9 cellular contexts compared by ENCODE assay signal in the genomic region with DNA sequence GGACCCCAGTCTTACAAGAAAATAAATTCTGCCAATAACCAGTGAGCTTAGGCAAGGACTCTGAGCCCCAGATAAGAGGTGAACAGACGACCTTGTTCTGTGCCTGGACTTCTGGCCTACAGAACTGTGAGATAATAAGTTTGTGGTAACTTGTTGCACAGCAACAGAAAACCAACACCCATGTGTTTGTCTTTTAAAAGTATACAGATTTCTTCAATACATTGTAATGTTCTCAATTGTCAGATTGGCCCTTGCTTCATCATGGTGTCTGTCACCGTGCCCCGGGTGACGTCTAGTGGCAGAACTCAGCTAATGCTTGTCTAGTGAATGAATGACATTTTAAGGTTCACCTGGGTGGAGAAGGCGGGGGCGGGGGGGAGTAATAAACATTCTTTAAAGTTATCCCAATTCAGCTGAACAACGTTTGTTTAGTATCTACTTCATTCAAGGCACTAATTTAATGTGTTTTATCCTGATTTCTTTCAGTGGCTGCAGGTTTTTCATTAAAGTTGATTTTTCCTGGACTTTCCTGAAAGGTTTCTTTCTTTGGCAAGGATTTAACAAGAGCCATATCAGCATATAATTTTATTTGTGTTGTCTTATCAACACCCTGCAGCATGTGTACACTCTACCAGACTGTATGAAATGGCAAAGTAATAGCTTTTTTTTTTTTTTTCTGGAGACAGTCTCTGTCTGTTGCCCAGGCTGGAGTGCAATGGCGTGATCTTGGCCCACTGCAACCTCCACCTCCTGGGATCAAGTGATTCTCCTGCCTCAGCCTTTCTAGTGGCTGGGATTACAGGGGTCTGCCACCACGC.
A peak's percentile ranks its signal among the peaks of the same experiment; 100 is the strongest.
DNase-seq lines count a peak whose midpoint lies in the region; ATAC-seq, FAIRE-seq and TF ChIP-seq lines count a peak whose summit lies in the region.
"Had no signal": no experiment of that assay in that cellular context is flagged by ENCODE, and none has a peak within 500 bp of the region (broad histone marks: within the 10 kb centered on the region; RNA-seq: fewer than 3 reads in every experiment).

No MANE protein-coding gene starts in this region.

- H3K27me3 ChIP-seq in Loucy (ENCODE audit: insufficient read depth, low read length, poor library complexity, severe bottlenecking) (no peaks in the 10 kb centered on the region), keratinocyte (ENCODE audit: control insufficient read depth, extremely low read depth, insufficient read depth, low read length) (no peaks in the 10 kb centered on the region)

- peak; percentile 41 for TF ChIP-seq CTCF in GM12864 (IDR thresholded peaks at IDR 0.05; ENCODE audit: low read depth, low read length, missing control alignments)
- TF ChIP-seq CTCF in Loucy (conservative IDR thresholded peaks at IDR 0.05; ENCODE audit: low read length), result peak; percentile 21; the same call in 1 of the 2 replicates
- peak; percentile 42 to 71 (median 46) for TF ChIP-seq CTCF in keratinocyte (optimal IDR thresholded peaks at IDR 0.05 in 1 of 3, IDR thresholded peaks at IDR 0.05 in 1 of 3, conservative IDR thresholded peaks at IDR 0.05 in 1 of 3; ENCODE audit: extremely low read depth in 1 of 3, insufficient read depth in 2 of 3, low read length in 3 of 3)
- no peak for TF ChIP-seq CTCF in foreskin fibroblast (IDR thresholded peaks at IDR 0.05; ENCODE audit: low read depth, low read length)

- H3K4me1 ChIP-seq in Loucy (ENCODE audit: insufficient read depth, low read length, poor library complexity, severe bottlenecking), result peaks cover 37% of the 10 kb centered on the region
- H3K4me1 ChIP-seq in keratinocyte (ENCODE audit: control insufficient read depth, extremely low read depth, insufficient read depth, low read length), result peaks cover 56% of the 10 kb centered on the region

- H3K9ac ChIP-seq in Loucy (ENCODE audit: low read depth, low read length, poor library complexity, severe bottlenecking) (no peak overlapping the region), keratinocyte (ENCODE audit: control insufficient read depth, extremely low read depth, insufficient read depth, low read length) (no peak overlapping the region)

- H3K9me2 ChIP-seq in Loucy (replicated peaks; ENCODE audit: low read depth, low read length), result no peaks in the 10 kb centered on the region

- no peaks in the 10 kb centered on the region for H3K9me1 ChIP-seq in keratinocyte (ENCODE audit: control insufficient read depth, extremely low read depth, insufficient read depth, low read length)

- H3K9me3 ChIP-seq in Loucy (ENCODE audit: insufficient read depth, low read depth, low read length), result no peaks in the 10 kb centered on the region
- H3K9me3 ChIP-seq in keratinocyte (ENCODE audit: control insufficient read depth, low read depth, low read length), result no peaks in the 10 kb centered on the region

- H3F3A ChIP-seq in Loucy (ENCODE audit: low read depth), result no peaks in the 10 kb centered on the region

- DNase-seq in GM12864 (ENCODE audit: low read depth) (no peak), keratinocyte (ENCODE audit: low read depth, low spot score) (no peak), AG08395 (ENCODE audit: low spot score) (no peak), GM03348 (ENCODE audit: low spot score) (no peak), foreskin fibroblast (no peak)
- peak; percentile 20 to 29 for DNase-seq in activated CD4-positive, alpha-beta T cell treated with anti-CD3 and anti-CD28 coated beads, Interleukin-2, amount 50 U/mL, for 4 hours
- DNase-seq: IMR-90 had no signal

- peak overlapping the region; percentile 6 for H3K27ac ChIP-seq in keratinocyte (ENCODE audit: control insufficient read depth, insufficient read depth, low read length)

- H3K4me3 ChIP-seq in GM12864 (ENCODE audit: low read depth, low read length) (no peak overlapping the region), Loucy (ENCODE audit: low read length, poor library complexity, severe bottlenecking) (no peak overlapping the region), keratinocyte (ENCODE audit: control insufficient read depth in 2 of 3, extremely low read depth in 1 of 3, insufficient read depth in 2 of 3, low read depth in 1 of 3, low read length in 3 of 3) (no peak overlapping the region), foreskin fibroblast (ENCODE audit: low read depth in 1 of 2, low read length in 2 of 2) (no peak overlapping the region)

- H3K36me3 ChIP-seq in Loucy (ENCODE audit: insufficient read depth, low read length) (no peaks in the 10 kb centered on the region), keratinocyte (ENCODE audit: control insufficient read depth in 2 of 2, extremely low read depth in 1 of 2, insufficient read depth in 2 of 2, low read length in 2 of 2) (no peaks in the 10 kb centered on the region)

- FAIRE-seq in keratinocyte (lab: Jason Lieb, UNC), result peak; percentile 48

- no peak for ATAC-seq in GM21381 (IDR thresholded peaks at IDR 0.05; ENCODE audit: unreplicated experiment)

- dilution Hi-C loops in keratinocyte (cut with MboI; ENCODE audit: extremely low pct_ligation_motif_present, low sequenced_read_pairs), result no loop called here

- H2AFZ ChIP-seq in Loucy (ENCODE audit: low read length) (no peak overlapping the region), keratinocyte (ENCODE audit: control insufficient read depth, low read length) (no peak overlapping the region)

- H3K79me2 ChIP-seq in Loucy (ENCODE audit: insufficient read depth, low read length) (no peaks in the 10 kb centered on the region), keratinocyte (ENCODE audit: control insufficient read depth, insufficient read depth, low read length) (no peaks in the 10 kb centered on the region)

- H3K4me2 ChIP-seq in Loucy (ENCODE audit: low read depth, low read length, poor library complexity, severe bottlenecking) (no peak overlapping the region), keratinocyte (ENCODE audit: control insufficient read depth, extremely low read depth, insufficient read depth, low read depth, low read length) (no peak overlapping the region)

- H4K20me1 ChIP-seq in Loucy (ENCODE audit: insufficient read depth, low read length, poor library complexity, severe bottlenecking) (no peaks in the 10 kb centered on the region), keratinocyte (ENCODE audit: control insufficient read depth, extremely low read depth, insufficient read depth, low read length) (no peaks in the 10 kb centered on the region)

Comparison
In these comparisons a context has a peak if more than half of its experiments do, and no peak if none do; other contexts are left out.
1. DNase-seq: peak in activated CD4-positive, alpha-beta T cell treated with anti-CD3 and anti-CD28 coated beads, Interleukin-2, amount 50 U/mL, for 4 hours (2 of 2); none in GM12864 (single experiment), keratinocyte (single experiment), AG08395 (single experiment), GM03348 (single experiment) and foreskin fibroblast (0 of 2).